In the genomic region with DNA sequence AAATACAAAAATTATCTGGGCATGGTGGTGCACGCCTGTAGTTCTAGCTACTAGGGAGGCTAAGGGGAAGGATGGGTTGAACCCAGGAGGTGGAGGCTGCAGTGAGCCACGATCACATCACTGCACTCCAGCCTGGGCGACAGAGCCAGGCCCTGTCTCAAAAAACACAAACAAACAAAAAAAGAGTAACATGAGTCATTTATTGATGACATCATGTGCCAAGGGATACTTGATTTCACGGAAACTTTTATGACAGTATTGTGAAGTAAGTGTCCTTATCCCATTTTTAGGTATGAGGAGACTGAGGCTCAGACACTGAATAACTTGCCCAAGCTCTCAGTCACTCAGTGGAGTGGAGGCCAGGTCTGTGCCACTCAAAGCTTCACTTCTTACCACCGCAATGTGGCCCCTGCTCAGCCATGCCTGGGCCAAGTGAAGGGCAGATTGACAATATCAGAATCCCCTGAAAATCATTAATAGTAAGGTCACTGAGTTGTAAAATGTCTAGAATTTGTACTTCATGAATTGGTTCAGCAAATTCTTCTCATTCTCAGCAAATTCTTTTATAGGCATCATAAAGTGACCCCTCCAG, we compare ENCODE assay signal across 2 cellular contexts.
TF ChIP-seq lines count a peak whose summit lies in the region.

No MANE protein-coding gene starts in this region.

TF ChIP-seq in HepG2, 621 proteins besides CTCF, POLR2A, EP300 and RAD21:
- peak; percentile 84 for TF ChIP-seq ATF7 (IDR thresholded peaks at IDR 0.05)
- no peak for TF ChIP-seq ATF7 (CRISPR knock-in tag; IDR thresholded peaks at IDR 0.05)
- peak; percentile 58; the same call in 1 of the 2 replicates for TF ChIP-seq CREB1 (IDR thresholded peaks at IDR 0.05)
- no peak for TF ChIP-seq CREB1 (CRISPR knock-in tag; IDR thresholded peaks at IDR 0.05)
- no peak for TF ChIP-seq ZNF569 (CRISPR knock-in tag; IDR thresholded peaks at IDR 0.05; ENCODE audit: borderline replicate concordance)

TF ChIP-seq in GM12878, 131 proteins besides CTCF, POLR2A, EP300 and RAD21:
- TF ChIP-seq ATF7 (IDR thresholded peaks at IDR 0.05; ENCODE audit: low read depth), result 0 out of 2 replicates have a peak, but pooled peaks have one; percentile 20
- TF ChIP-seq ZNF24 (IDR thresholded peaks at IDR 0.05), result no peak
